15 cellular contexts compared by ENCODE assay signal in the genomic region with DNA sequence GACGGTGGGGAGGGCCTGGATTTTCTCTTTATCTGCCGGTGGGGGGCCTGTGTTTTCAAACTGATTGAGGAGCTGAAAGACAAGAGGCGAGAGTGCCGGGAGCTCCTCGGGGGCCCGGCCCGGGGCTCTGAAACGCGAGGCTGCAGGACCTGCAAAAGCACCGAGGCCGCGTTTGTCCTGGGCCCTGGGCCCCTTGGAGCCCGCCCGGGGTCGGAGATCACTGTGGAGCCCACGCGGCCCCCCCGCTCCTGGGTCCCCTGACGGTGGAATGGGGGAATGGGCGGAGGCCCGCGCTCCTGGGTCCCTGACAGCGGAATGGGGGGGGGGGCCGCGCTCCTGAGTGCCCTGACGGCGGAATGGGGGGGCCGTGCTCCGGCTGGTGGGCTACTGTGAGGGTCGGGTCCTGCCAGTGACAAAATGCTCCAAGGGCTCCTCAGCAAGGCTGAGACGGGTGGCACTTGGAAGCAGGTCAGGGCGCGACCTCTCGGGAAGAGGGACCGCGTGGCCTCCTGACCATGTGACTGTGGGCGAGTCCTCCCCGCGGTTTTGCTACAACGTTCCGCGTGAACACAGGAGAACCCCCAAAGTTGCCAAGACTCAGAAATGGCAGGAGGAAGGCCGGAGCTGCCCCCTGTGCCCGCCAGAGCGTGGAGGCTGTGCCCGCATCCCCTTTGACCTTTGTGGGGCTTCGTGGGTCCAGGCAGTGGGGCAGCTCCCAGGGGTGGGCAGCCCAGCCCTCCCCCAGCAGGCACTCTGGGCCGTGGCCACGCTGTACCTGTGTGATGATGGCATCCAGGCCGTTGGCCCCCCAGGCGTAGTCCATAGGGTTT. TPM values are rescaled to one million over a fixed set of nuclear protein-coding genes. Genes with fewer than 3 reads are reported as not detected.
DNase-seq lines count a peak whose midpoint lies in the region; ATAC-seq, FAIRE-seq and TF ChIP-seq lines count a peak whose summit lies in the region.
"Had no signal": no experiment of that assay in that cellular context is flagged by ENCODE, and none has a peak within 500 bp of the region (broad histone marks: within the 10 kb centered on the region; RNA-seq: fewer than 3 reads in every experiment).

No MANE protein-coding gene starts in this region.

- no peak overlapping the region for H3K9ac ChIP-seq in H1 (replicated peaks in 1 of 4; ENCODE audit: extremely low read depth in 1 of 4, low read depth in 3 of 4, low read length in 3 of 4)
- H3K9ac ChIP-seq: BLaER1 had no signal

- no peak overlapping the region for H2AFZ ChIP-seq in H1 (ENCODE audit: low read length)
- H2AFZ ChIP-seq in osteoblast (ENCODE audit: low read length): no peak overlapping the region
- H2AFZ ChIP-seq: GM23338 had no signal

- H2BK5ac ChIP-seq in H1 (ENCODE audit: low read depth, low read length): no peak overlapping the region

- H3K23me2 ChIP-seq in H1 (ENCODE audit: low read depth, low read length): no peaks in the 10 kb centered on the region

- no peak overlapping the region for H3K56ac ChIP-seq in H1 (replicated peaks; ENCODE audit: insufficient read length, low read depth, low read length)

- H3K18ac ChIP-seq in H1 (ENCODE audit: extremely low read depth, low read length): no peak overlapping the region

- H2BK12ac ChIP-seq in H1 (ENCODE audit: low read depth, low read length): no peak overlapping the region

- no peak overlapping the region for H2BK15ac ChIP-seq in H1 (ENCODE audit: low read length)

- WGBS in right cardiac atrium: 90% methylated on average over 51 of the region's 51 CpGs
- WGBS in H1 (ENCODE audit: extremely low coverage in 1 of 2, insufficient coverage in 1 of 2, insufficient read length in 1 of 2, insufficient replicate concordance in 2 of 2, low coverage in 1 of 2, low lambda C conversion rate in 2 of 2, missing lambda C conversion rate in 1 of 2), 2 experiments: 90% methylated on average over 16 of the region's 51 CpGs; no CpG with 5 or more reads in 1 of the 2 experiments

- no peak overlapping the region for H2BK120ac ChIP-seq in H1 (replicated peaks; ENCODE audit: low read depth, low read length)

- no peak for ATAC-seq in right cardiac atrium
- no peak for ATAC-seq in HG03521 (IDR thresholded peaks at IDR 0.05; ENCODE audit: unreplicated experiment)
- ATAC-seq: GM23338 had no signal

- intact Hi-C loops in right cardiac atrium (cut with DNase I) (no loop called here), cardiac septum (cut with DNase I) (no loop called here)

- FAIRE-seq in H1 (lab: Jason Lieb, UNC): no peak
- FAIRE-seq: HTR-8/SVneo had no signal

- H3K14ac ChIP-seq in H1 (ENCODE audit: insufficient read length): no peak overlapping the region

- H4K91ac ChIP-seq in H1 (replicated peaks; ENCODE audit: insufficient read length, low read length): no peak overlapping the region

- no peak overlapping the region for H3K4me2 ChIP-seq in H1 (ENCODE audit: insufficient read depth in 1 of 2, low read depth in 2 of 2, low read length in 2 of 2)
- H3K4me2 ChIP-seq in osteoblast (ENCODE audit: insufficient read depth, low read length): no peak overlapping the region
- H3K4me2 ChIP-seq: BLaER1, GM23338 had no signal

- no peak overlapping the region for H3K4ac ChIP-seq in H1 (replicated peaks; ENCODE audit: insufficient read length, low read depth, low read length)

- peaks cover 6% of the 10 kb centered on the region; the same call in 1 of the 2 replicates for H3K79me1 ChIP-seq in H1 (ENCODE audit: low read depth, low read length)

- CTCF ChIA-PET in H1 (lab: Charles Lee; ENCODE audit: partially characterized antibody): interaction anchor here (1.8 kb wide), 1 partner anchor 14 kb away, joined by 4 read pairs; no protein-coding TSS in a partner anchor

- H3K4me3 ChIP-seq in right cardiac atrium (ENCODE audit: low read length): no peak overlapping the region
- H3K4me3 ChIP-seq in H1 (ENCODE audit: extremely low read depth in 1 of 4, insufficient read depth in 2 of 4, low read depth in 3 of 4, low read length in 4 of 4): no peak overlapping the region
- no peak overlapping the region for H3K4me3 ChIP-seq in osteoblast (ENCODE audit: insufficient read depth, low read length)
- H3K4me3 ChIP-seq: BLaER1, GM23338 had no signal

- H4K20me1 ChIP-seq in H1 (replicated peaks in 1 of 2; ENCODE audit: control insufficient read depth in 1 of 2, insufficient read depth in 2 of 2, low read length in 2 of 2) (peaks cover 21 to 27% of the 10 kb centered on the region in 2 experiments), osteoblast (ENCODE audit: insufficient read depth, low read length) (peaks cover 20% of the 10 kb centered on the region)

- H3K27ac ChIP-seq in right cardiac atrium (ENCODE audit: low read length) (no peak overlapping the region), H1 (ENCODE audit: low read depth, low read length) (no peak overlapping the region), osteoblast (ENCODE audit: low read depth, low read length) (no peak overlapping the region)
- H3K27ac ChIP-seq: BLaER1 had no signal

- H3K9me3 ChIP-seq in right cardiac atrium (ENCODE audit: control insufficient read depth, low read length) (no peaks in the 10 kb centered on the region), H1 (ENCODE audit: insufficient read depth in 2 of 2, low read depth in 1 of 2, low read length in 1 of 2) (no peaks in the 10 kb centered on the region), osteoblast (ENCODE audit: low read depth, low read length) (no peaks in the 10 kb centered on the region)
- H3K9me3 ChIP-seq: BLaER1 had no signal

- H3K27me3 ChIP-seq in right cardiac atrium (ENCODE audit: control insufficient read depth, insufficient read depth): no peaks in the 10 kb centered on the region
- H3K27me3 ChIP-seq in H1 (replicated peaks in 1 of 4; ENCODE audit: control insufficient read depth in 3 of 4, extremely low read depth in 1 of 4, insufficient read depth in 3 of 4, low read length in 3 of 4): no peaks in the 10 kb centered on the region
- H3K27me3 ChIP-seq in osteoblast (ENCODE audit: insufficient read depth, low read length): no peaks in the 10 kb centered on the region
- H3K27me3 ChIP-seq: BLaER1 had no signal

- DNase-seq in right cardiac atrium (peak in 2 of 3 donors; percentile 49 to 64), cardiac septum (ENCODE audit: low spot score) (no peak), H1 (ENCODE audit: low read depth in 1 of 2, low spot score in 2 of 2) (no peak), osteoblast (ENCODE audit: insufficient read length, low spot score, missing footprints) (peak; percentile 87), anterior cingulate cortex (lab: John Stamatoyannopoulos, UW) (no peak), NCI-H1105 (lab: John Stamatoyannopoulos, UW) (no peak)
- DNase-seq: 8988T, AML-193, DMS53, GF-D8, H9 had no signal

- H3K23ac ChIP-seq in H1 (ENCODE audit: insufficient read length): no peak overlapping the region

- H3K4me1 ChIP-seq in right cardiac atrium (ENCODE audit: control insufficient read depth, insufficient read depth, low read length): no peaks in the 10 kb centered on the region
- no peaks in the 10 kb centered on the region for H3K4me1 ChIP-seq in H1 (replicated peaks in 1 of 4; ENCODE audit: control insufficient read depth in 3 of 4, insufficient read depth in 4 of 4, low read length in 3 of 4)
- no peaks in the 10 kb centered on the region for H3K4me1 ChIP-seq in osteoblast (ENCODE audit: insufficient read depth, low read length)

- POLR2A ChIA-PET in H1 (lab: Charles Lee; ENCODE audit: partially characterized antibody): interaction anchor here (0.5 to 2.3 kb wide), 3 partner anchors 7 to 14 kb away, joined by 3 to 9 read pairs (median 3); partner anchors contain the start of gene RNF126

- H3K79me2 ChIP-seq in H1 (ENCODE audit: control insufficient read depth in 1 of 2, insufficient read depth in 2 of 2, low read length in 2 of 2) (peaks cover 0 to 21% of the 10 kb centered on the region in 2 experiments; a peak in 3 of 4 replicates), osteoblast (ENCODE audit: insufficient read depth, low read length) (peaks cover 36% of the 10 kb centered on the region)

- TF ChIP-seq POLR2A in H1 (IDR thresholded peaks at IDR 0.05; ENCODE audit: control extremely low read depth in 1 of 2, low read depth in 2 of 2, low read length in 2 of 2): no peak

- no peak overlapping the region for H2AK5ac ChIP-seq in H1 (ENCODE audit: low read depth, low read length)

- no peak for TF ChIP-seq EP300 in H1 (IDR thresholded peaks at IDR 0.05; ENCODE audit: borderline replicate concordance in 1 of 2, low read depth in 2 of 2, low read length in 2 of 2)

- no peak overlapping the region for H4K5ac ChIP-seq in H1 (ENCODE audit: insufficient read length, low read depth, low read length)

- no peak for TF ChIP-seq RAD21 in H1 (IDR thresholded peaks at IDR 0.05 in 1 of 2, conservative IDR thresholded peaks at IDR 0.05 in 1 of 2; ENCODE audit: low read depth in 2 of 2, low read length in 2 of 2)

- peaks cover 2 to 70% (median 20%) of the 10 kb centered on the region in 4 experiments; a peak in 6 of 8 replicates for H3K36me3 ChIP-seq in H1 (ENCODE audit: control insufficient read depth in 2 of 4, insufficient read depth in 4 of 4, low read length in 3 of 4)
- peaks cover 25% of the 10 kb centered on the region for H3K36me3 ChIP-seq in osteoblast (ENCODE audit: insufficient read depth, low read length)

- TF ChIP-seq CTCF in H1 (IDR thresholded peaks at IDR 0.05; ENCODE audit: control extremely low read depth in 1 of 3, insufficient read depth in 1 of 3, low read depth in 1 of 3, low read length in 3 of 3) (no peak), osteoblast (IDR thresholded peaks at IDR 0.05; ENCODE audit: extremely low read depth, low read depth, low read length) (no peak)

- H4K8ac ChIP-seq in H1 (ENCODE audit: extremely low read depth, insufficient read depth, low read length): peak overlapping the region; percentile 25; the same call in 1 of the 2 replicates

- H2BK20ac ChIP-seq in H1 (ENCODE audit: low read length): no peak overlapping the region

RNA-seq across cellular contexts. Expression of gene FGF22, which starts 9.4 kb away (rescaled TPM):
- under 1 TPM in 3 of 4 donors, not detected in 1; 0.15 to 0.34 (median 0.17) TPM for total RNA-seq in right cardiac atrium
- polyA plus RNA-seq in right cardiac atrium: 0.23 TPM
- not detected for total RNA-seq in cardiac septum
- total RNA-seq in H1 (2021; fragmentation: NEBNext Ultra II Directional; extraction: Animal tissue kit (Norgen Biotek cat#: 25700)): 1.7 and 1.9 TPM in 2 replicates
- 0.44 and 0.99 TPM in 2 replicates for polyA plus RNA-seq in H1 (2011; rRNA removed)
- 1.3 TPM for polyA plus RNA-seq in H1 (2011; cell fraction: cytosol; rRNA removed)
- 4.9 TPM for polyA plus RNA-seq in H1 (2011; cell fraction: nucleus; rRNA removed)
- 1.9 to 3.1 TPM (median 2.3 TPM) in 4 replicates for polyA plus RNA-seq in H1 (2012, experiment 1 of 2)
- 0.64 TPM for polyA plus RNA-seq in H1 (2012, experiment 2 of 2)
- 0.85 TPM for polyA plus RNA-seq in H1 (2013, experiment 1 of 2)
- polyA plus RNA-seq in H1 (2013, experiment 2 of 2): 0.81 TPM
- 0.22 TPM in 1 of 2 replicates, not detected in the other for polyA minus RNA-seq in H1 (2011; rRNA and poly(A)+ RNA removed)
- 0.73 TPM for polyA minus RNA-seq in H1 (2011; cell fraction: cytosol; rRNA and poly(A)+ RNA removed)
- 0.90 TPM for polyA minus RNA-seq in H1 (2011; cell fraction: nucleus; rRNA and poly(A)+ RNA removed)
- not detected in 2 replicates for total RNA-seq in osteoblast

RNA-seq across cellular contexts. Expression of gene RNF126, which starts 13.9 kb away (rescaled TPM):
- total RNA-seq in right cardiac atrium (10 to 100 TPM; 21.7 to 37.6 (median 28.0) TPM), cardiac septum (31.4 TPM), osteoblast (29.8 and 38.7 TPM in 2 replicates)
- polyA plus RNA-seq in right cardiac atrium (24.5 TPM), H1 (2011; rRNA removed) (21.8 and 56.5 TPM in 2 replicates)
- 64.7 and 68.0 TPM in 2 replicates for total RNA-seq in H1 (2021; fragmentation: NEBNext Ultra II Directional; extraction: Animal tissue kit (Norgen Biotek cat#: 25700))
- 41.8 TPM for polyA plus RNA-seq in H1 (2011; cell fraction: cytosol; rRNA removed)
- polyA plus RNA-seq in H1 (2011; cell fraction: nucleus; rRNA removed): 90.9 TPM
- 43.7 to 67.7 TPM (median 63.8 TPM) in 4 replicates for polyA plus RNA-seq in H1 (2012, experiment 1 of 2)
- polyA plus RNA-seq in H1 (2012, experiment 2 of 2): 52.5 TPM
- polyA plus RNA-seq in H1 (2013, experiment 1 of 2): 85.5 TPM
- 80.6 TPM for polyA plus RNA-seq in H1 (2013, experiment 2 of 2)
- polyA minus RNA-seq in H1 (2011; rRNA and poly(A)+ RNA removed): 5.7 and 7.1 TPM in 2 replicates
- polyA minus RNA-seq in H1 (2011; cell fraction: cytosol; rRNA and poly(A)+ RNA removed): 31.9 TPM
- polyA minus RNA-seq in H1 (2011; cell fraction: nucleus; rRNA and poly(A)+ RNA removed): 33.1 TPM

RNA-seq across cellular contexts. Expression of gene POLRMT, which starts 15.8 kb away (rescaled TPM):
- total RNA-seq in right cardiac atrium: 10 to 100 TPM; 36.1 to 46.4 (median 45.1) TPM
- polyA plus RNA-seq in right cardiac atrium: 36.8 TPM
- 37.3 TPM for total RNA-seq in cardiac septum
- 110 and 111 TPM in 2 replicates for total RNA-seq in H1 (2021; fragmentation: NEBNext Ultra II Directional; extraction: Animal tissue kit (Norgen Biotek cat#: 25700))
- 93.0 and 119 TPM in 2 replicates for polyA plus RNA-seq in H1 (2011; rRNA removed)
- 84.7 TPM for polyA plus RNA-seq in H1 (2011; cell fraction: cytosol; rRNA removed)
- 444 TPM for polyA plus RNA-seq in H1 (2011; cell fraction: nucleus; rRNA removed)
- 84.6 to 159 TPM (median 148 TPM) in 4 replicates for polyA plus RNA-seq in H1 (2012, experiment 1 of 2)
- 84.5 TPM for polyA plus RNA-seq in H1 (2012, experiment 2 of 2)
- polyA plus RNA-seq in H1 (2013, experiment 1 of 2): 105 TPM
- polyA plus RNA-seq in H1 (2013, experiment 2 of 2): 97.6 TPM
- polyA minus RNA-seq in H1 (2011; rRNA and poly(A)+ RNA removed): 132 and 217 TPM in 2 replicates
- 86.2 TPM for polyA minus RNA-seq in H1 (2011; cell fraction: cytosol; rRNA and poly(A)+ RNA removed)
- 105 TPM for polyA minus RNA-seq in H1 (2011; cell fraction: nucleus; rRNA and poly(A)+ RNA removed)
- 16.6 and 18.6 TPM in 2 replicates for total RNA-seq in osteoblast

RNA-seq across cellular contexts. Expression of gene FSTL3, which starts 27.1 kb away (rescaled TPM):
- total RNA-seq in right cardiac atrium: 100 to 1,000 TPM in 1 of 4 donors, 10 to 100 TPM in 3; 47.1 to 110 (median 61.9) TPM
- 64.1 TPM for polyA plus RNA-seq in right cardiac atrium
- total RNA-seq in cardiac septum: 136 TPM
- 7.5 and 8.1 TPM in 2 replicates for total RNA-seq in H1 (2021; fragmentation: NEBNext Ultra II Directional; extraction: Animal tissue kit (Norgen Biotek cat#: 25700))
- polyA plus RNA-seq in H1 (2011; rRNA removed): 11.8 and 18.4 TPM in 2 replicates
- polyA plus RNA-seq in H1 (2011; cell fraction: cytosol; rRNA removed): 15.2 TPM
- polyA plus RNA-seq in H1 (2011; cell fraction: nucleus; rRNA removed): 40.2 TPM
- 4.8 to 11.0 TPM (median 9.1 TPM) in 4 replicates for polyA plus RNA-seq in H1 (2012, experiment 1 of 2)
- 6.6 TPM for polyA plus RNA-seq in H1 (2012, experiment 2 of 2)
- polyA plus RNA-seq in H1 (2013, experiment 1 of 2): 5.0 TPM
- polyA plus RNA-seq in H1 (2013, experiment 2 of 2): 4.6 TPM
- 1.9 and 2.3 TPM in 2 replicates for polyA minus RNA-seq in H1 (2011; rRNA and poly(A)+ RNA removed)
- 7.6 TPM for polyA minus RNA-seq in H1 (2011; cell fraction: cytosol; rRNA and poly(A)+ RNA removed)
- 7.0 TPM for polyA minus RNA-seq in H1 (2011; cell fraction: nucleus; rRNA and poly(A)+ RNA removed)
- 32.7 and 52.1 TPM in 2 replicates for total RNA-seq in osteoblast

RNA-seq across cellular contexts. Expression of gene PRSS57, which starts 46.1 kb away (rescaled TPM):
- total RNA-seq in right cardiac atrium: not detected
- not detected for polyA plus RNA-seq in right cardiac atrium
- total RNA-seq in cardiac septum: not detected
- not detected in 2 replicates for total RNA-seq in H1 (2021; fragmentation: NEBNext Ultra II Directional; extraction: Animal tissue kit (Norgen Biotek cat#: 25700))
- 0.09 TPM in 1 of 2 replicates, not detected in the other for polyA plus RNA-seq in H1 (2011; rRNA removed)
- polyA plus RNA-seq in H1 (2011; cell fraction: cytosol; rRNA removed): 0.18 TPM
- not detected for polyA plus RNA-seq in H1 (2011; cell fraction: nucleus; rRNA removed)
- polyA plus RNA-seq in H1 (2012, experiment 1 of 2): not detected in 4 replicates
- not detected for polyA plus RNA-seq in H1 (2012, experiment 2 of 2)
- 0.04 TPM for polyA plus RNA-seq in H1 (2013, experiment 1 of 2)
- 0.07 TPM for polyA plus RNA-seq in H1 (2013, experiment 2 of 2)
- 0.22 TPM in 1 of 2 replicates, not detected in the other for polyA minus RNA-seq in H1 (2011; rRNA and poly(A)+ RNA removed)
- polyA minus RNA-seq in H1 (2011; cell fraction: cytosol; rRNA and poly(A)+ RNA removed): not detected
- not detected for polyA minus RNA-seq in H1 (2011; cell fraction: nucleus; rRNA and poly(A)+ RNA removed)
- not detected in 2 replicates for total RNA-seq in osteoblast
- total RNA-seq: GM23338, H9 had no signal

Comparison
In these comparisons a context has a peak if more than half of its experiments do, and no peak if none do; other contexts are left out.
1. DNase-seq: peak in right cardiac atrium (2 of 3) and osteoblast (single experiment); none in cardiac septum (single experiment), H1 (0 of 2), anterior cingulate cortex (0 of 58) and NCI-H1105 (single experiment).